8 cellular contexts compared by ENCODE assay signal in genomic region chr1:173867141-173867752, GRCh38. TPM values are rescaled to one million over a fixed set of nuclear protein-coding genes. Genes with fewer than 3 reads are reported as not detected.
DNase-seq lines count a peak whose midpoint lies in the region; ATAC-seq and TF ChIP-seq lines count a peak whose summit lies in the region.

No MANE protein-coding gene starts in this region.

- peak overlapping the region; percentile 93 for H3K4me2 ChIP-seq in osteoblast (ENCODE audit: insufficient read depth, low read length)

- H3K27ac ChIP-seq in WERI-Rb-1, result peak overlapping the region; percentile 83
- peak overlapping the region; percentile 85 for H3K27ac ChIP-seq in osteoblast (ENCODE audit: low read depth, low read length)

- peaks cover 51% of the 10 kb centered on the region for H4K20me1 ChIP-seq in osteoblast (ENCODE audit: insufficient read depth, low read length)

- H2AFZ ChIP-seq in osteoblast (ENCODE audit: low read length), result no peak overlapping the region

- H3K27me3 ChIP-seq in WERI-Rb-1 (ENCODE audit: insufficient read depth, low read depth, severe bottlenecking) (no peaks in the 10 kb centered on the region), osteoblast (ENCODE audit: insufficient read depth, low read length) (no peaks in the 10 kb centered on the region)

- peaks cover 20% of the 10 kb centered on the region for H3K4me1 ChIP-seq in osteoblast (ENCODE audit: insufficient read depth, low read length)

- DNase-seq in NCI-H1105 (lab: John Stamatoyannopoulos, UW) (peak; percentile 40), NCI-H1105 treated with DMSO at 0.1 percent for 48 hours (lab: John Stamatoyannopoulos, UW) (no peak), WERI-Rb-1 (peak; percentile 21), osteoblast (ENCODE audit: insufficient read length, low spot score, missing footprints) (no peak), OCI-M2 (lab: John Stamatoyannopoulos, UW; ENCODE audit: unreplicated experiment) (no peak), globus pallidus (ENCODE audit: low spot score) (no peak)

- no peak for TF ChIP-seq CTCF in WERI-Rb-1 (IDR thresholded peaks at IDR 0.05; ENCODE audit: low read depth, low read length)
- no peak for TF ChIP-seq CTCF in osteoblast (IDR thresholded peaks at IDR 0.05; ENCODE audit: extremely low read depth, low read depth, low read length)

- peaks cover 64% of the 10 kb centered on the region for H3K36me3 ChIP-seq in WERI-Rb-1
- peaks cover 63% of the 10 kb centered on the region for H3K36me3 ChIP-seq in osteoblast (ENCODE audit: insufficient read depth, low read length)

- H3K4me3 ChIP-seq in WERI-Rb-1 (ENCODE audit: low read depth, low read length) (peak overlapping the region; percentile 96), osteoblast (ENCODE audit: insufficient read depth, low read length) (peak overlapping the region; percentile 96)

- peaks cover 35% of the 10 kb centered on the region for H3K79me2 ChIP-seq in osteoblast (ENCODE audit: insufficient read depth, low read length)

- H3K9me3 ChIP-seq in WERI-Rb-1 (ENCODE audit: severe bottlenecking) (no peaks in the 10 kb centered on the region), osteoblast (ENCODE audit: low read depth, low read length) (no peaks in the 10 kb centered on the region)

- ATAC-seq in esophagus mucosa (peak; percentile 0), GM18498 (IDR thresholded peaks at IDR 0.05; ENCODE audit: unreplicated experiment) (no peak)

RNA-seq across cellular contexts. Expression of gene GAS5, which starts 0.5 kb away (rescaled TPM):
- total RNA-seq in esophagus mucosa, result 347 TPM
- total RNA-seq in osteoblast, result 177 and 220 TPM in 2 replicates

RNA-seq across cellular contexts. Expression of gene ZBTB37, which starts 0.9 kb away (rescaled TPM):
- total RNA-seq in esophagus mucosa, result 5.0 TPM
- 10.3 and 10.5 TPM in 2 replicates for total RNA-seq in osteoblast

RNA-seq across cellular contexts. Expression of gene CENPL, which starts 42.6 kb away (rescaled TPM):
- total RNA-seq in esophagus mucosa (7.2 TPM), osteoblast (8.0 and 12.1 TPM in 2 replicates)

RNA-seq across cellular contexts. Expression of gene DARS2, which starts 42.8 kb away (rescaled TPM):
- total RNA-seq in esophagus mucosa, result 13.5 TPM
- total RNA-seq in osteoblast, result 15.6 and 17.4 TPM in 2 replicates

RNA-seq across cellular contexts. Expression of gene SERPINC1, which starts 49.9 kb away (rescaled TPM):
- total RNA-seq in esophagus mucosa (0.32 TPM), osteoblast (under 0.01 TPM in 1 of 2 replicates, not detected in the other)

Comparison
In these comparisons a context has a peak if more than half of its experiments do, and no peak if none do; other contexts are left out.
1. DNase-seq: peak in NCI-H1105 (single experiment) and WERI-Rb-1 (single experiment); none in NCI-H1105 treated with DMSO at 0.1 percent for 48 hours (single experiment), osteoblast (single experiment), OCI-M2 (single experiment) and globus pallidus (single experiment).